9 cellular contexts compared by ENCODE assay signal in the genomic region with DNA sequence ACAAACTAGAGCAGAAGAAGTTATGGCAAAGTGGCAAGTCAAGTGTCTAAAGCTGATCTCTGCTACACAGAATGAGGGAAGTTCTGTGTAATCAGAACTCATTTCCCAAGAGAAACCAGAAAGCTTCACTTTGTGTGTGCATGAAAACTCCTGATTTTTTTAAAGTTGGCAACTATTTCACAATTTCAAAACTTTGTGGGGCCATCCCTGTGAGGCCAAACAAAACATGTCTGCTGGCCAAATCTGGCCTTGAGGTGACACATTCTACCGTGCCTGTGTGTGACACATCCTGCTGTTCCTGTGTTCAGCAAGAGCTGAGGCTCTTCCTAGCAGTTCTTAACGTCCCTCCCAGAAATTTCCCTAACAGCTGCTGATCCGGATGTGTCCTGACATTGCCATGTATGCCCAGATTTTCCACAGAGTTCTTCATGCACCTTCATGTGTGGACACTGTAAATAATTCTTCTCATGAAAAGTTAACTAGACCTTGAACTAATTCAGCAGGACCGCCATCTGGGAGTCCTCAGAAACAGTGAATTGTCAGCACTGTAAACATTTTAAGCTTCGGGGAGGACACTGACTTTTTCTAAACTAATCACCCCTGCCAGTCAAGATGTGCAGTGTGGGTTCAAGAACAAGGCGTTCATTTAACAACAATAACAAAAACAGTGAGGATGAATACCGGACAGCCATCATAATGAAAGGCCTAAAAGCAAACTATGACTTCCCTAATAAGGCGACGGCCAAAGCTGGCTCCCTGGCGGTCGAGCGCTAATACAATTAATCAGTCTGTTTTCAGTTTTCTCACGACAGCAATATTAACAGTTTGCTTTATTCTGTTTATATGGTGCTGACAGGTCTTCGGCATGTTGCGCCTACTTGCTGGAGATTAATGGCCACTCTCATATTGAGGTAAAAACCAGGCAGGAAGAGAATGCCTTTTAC.
DNase-seq lines count a peak whose midpoint lies in the region; ATAC-seq, FAIRE-seq and TF ChIP-seq lines count a peak whose summit lies in the region.
"Had no signal": no experiment of that assay in that cellular context is flagged by ENCODE, and none has a peak within 500 bp of the region (broad histone marks: within the 10 kb centered on the region; RNA-seq: fewer than 3 reads in every experiment).

No MANE protein-coding gene starts in this region.

- H3K9me3 ChIP-seq in gastroesophageal sphincter = no peaks in the 10 kb centered on the region
- no peaks in the 10 kb centered on the region for H3K9me3 ChIP-seq in pancreas

- no peak overlapping the region for H3K27ac Mint-ChIP-seq in activated CD4-positive, alpha-beta memory T cell treated with anti-CD3 and anti-CD28 coated beads, Interleukin-2, amount 10 ng/mL, durations not matched to agents 7 days and 5 days

- H3K4me1 Mint-ChIP-seq in activated CD4-positive, alpha-beta memory T cell treated with anti-CD3 and anti-CD28 coated beads, Interleukin-2, amount 10 ng/mL, durations not matched to agents 7 days and 5 days = no peaks in the 10 kb centered on the region

- WGBS in gastroesophageal sphincter (ENCODE audit: low coverage in 1 of 2), 2 donors = 26 to 36% methylated on average over 11 to 15 of the region's 15 CpGs
- 43 to 46% methylated on average over 15 of the region's 15 CpGs for WGBS in pancreas, 2 donors

- TF ChIP-seq EP300 in gastroesophageal sphincter (IDR thresholded peaks at IDR 0.05) = no peak

- peaks cover 1% of the 10 kb centered on the region; the same call in 1 of the 2 replicates for H3K36me3 ChIP-seq in BJ (ENCODE audit: control insufficient read depth, insufficient read depth, low read length)
- peaks cover 0 to 8% of the 10 kb centered on the region in 2 donors for H3K36me3 ChIP-seq in gastroesophageal sphincter
- H3K36me3 ChIP-seq in pancreas = no peaks in the 10 kb centered on the region

- peaks cover 2 to 31% (median 3%) of the 10 kb centered on the region in 3 donors for H3K4me1 ChIP-seq in gastroesophageal sphincter
- peaks cover 8 to 23% (median 12%) of the 10 kb centered on the region in 3 donors for H3K4me1 ChIP-seq in pancreas

- POLR2A ChIA-PET in BJ (lab: Charles Lee) = no interaction called here
- POLR2A ChIA-PET in activated CD4-positive, alpha-beta memory T cell treated with anti-CD3 and anti-CD28 coated beads, Interleukin-2, amount 10 ng/mL, durations not matched to agents 7 days and 5 days (lab: Charles Lee) = no interaction called here

- H3K4me3 Mint-ChIP-seq in activated CD4-positive, alpha-beta memory T cell treated with anti-CD3 and anti-CD28 coated beads, Interleukin-2, amount 10 ng/mL, durations not matched to agents 7 days and 5 days = no peak overlapping the region

- DNase-seq in BJ (ENCODE audit: low read depth) = peak; percentile 60
- peak; percentile 15 for DNase-seq in RCC 7860 (ENCODE audit: low spot score)
- DNase-seq in pancreas = peak in 4 of 6 donors; percentile 27 to 59 (median 38)
- DNase-seq in activated effector memory CD4-positive, alpha-beta T cell treated with anti-CD3 and anti-CD28 coated beads, Interleukin-2, amount 50 U/mL, for 16 hours = no peak
- DNase-seq in activated CD4-positive, alpha-beta memory T cell treated with anti-CD3 and anti-CD28 coated beads, Interleukin-2, amount 10 ng/mL, durations not matched to agents 7 days and 5 days = no peak
- DNase-seq in activated effector memory CD4-positive, alpha-beta T cell treated with Interleukin-2 at 50 U/mL for 16 hours = no peak
- no peak for DNase-seq in GM19240 (ENCODE audit: insufficient read length, low spot score)
- DNase-seq: DND-41 had no signal

- H3K4me3 ChIP-seq in BJ (ENCODE audit: low read depth, low read length) = no peak overlapping the region
- H3K4me3 ChIP-seq in gastroesophageal sphincter = peak overlapping the region in 1 of 2 donors; percentile 18
- H3K4me3 ChIP-seq in pancreas = no peak overlapping the region

- peak overlapping the region; percentile 70 to 81 (median 73) for H3K27ac ChIP-seq in gastroesophageal sphincter
- peak overlapping the region in 3 of 4 donors; percentile 44 to 81 (median 67) for H3K27ac ChIP-seq in pancreas

- H3K9me3 Mint-ChIP-seq in activated CD4-positive, alpha-beta memory T cell treated with anti-CD3 and anti-CD28 coated beads, Interleukin-2, amount 10 ng/mL, durations not matched to agents 7 days and 5 days = no peaks in the 10 kb centered on the region

- intact Hi-C loops in pancreas (cut with DNase I) = no loop called here

- TF ChIP-seq POLR2A in gastroesophageal sphincter (IDR thresholded peaks at IDR 0.05) = no peak

- H3K27me3 ChIP-seq in BJ (ENCODE audit: control insufficient read depth, insufficient read depth, low read length) (no peaks in the 10 kb centered on the region), gastroesophageal sphincter (no peaks in the 10 kb centered on the region), pancreas (no peaks in the 10 kb centered on the region)

- CTCF ChIA-PET in BJ (lab: Yijun Ruan, JAX) = interaction anchor here (0.8 to 1.4 kb wide), 2 partner anchors 14 to 180 kb away, joined by 3 read pairs; no protein-coding TSS in a partner anchor
- CTCF ChIA-PET in activated CD4-positive, alpha-beta memory T cell treated with anti-CD3 and anti-CD28 coated beads, Interleukin-2, amount 10 ng/mL, durations not matched to agents 7 days and 5 days (lab: Charles Lee) = no interaction called here

- no peaks in the 10 kb centered on the region for H3K36me3 Mint-ChIP-seq in activated CD4-positive, alpha-beta memory T cell treated with anti-CD3 and anti-CD28 coated beads, Interleukin-2, amount 10 ng/mL, durations not matched to agents 7 days and 5 days (ENCODE audit: low read depth)

- no peaks in the 10 kb centered on the region for H3K27me3 Mint-ChIP-seq in activated CD4-positive, alpha-beta memory T cell treated with anti-CD3 and anti-CD28 coated beads, Interleukin-2, amount 10 ng/mL, durations not matched to agents 7 days and 5 days

- TF ChIP-seq CTCF in BJ (IDR thresholded peaks at IDR 0.05; ENCODE audit: insufficient read depth, low read depth, low read length) = no peak
- TF ChIP-seq CTCF in gastroesophageal sphincter (IDR thresholded peaks at IDR 0.05) = peak in 2 of 4 experiments; percentile 25 to 27
- no peak for TF ChIP-seq CTCF in pancreas (IDR thresholded peaks at IDR 0.05)

- FAIRE-seq in RCC 7860 (lab: Jason Lieb, UNC) = no peak
- FAIRE-seq in pancreas (lab: Jason Lieb, UNC) = peak; percentile 17

- ATAC-seq in gastroesophageal sphincter (peak; percentile 92), pancreas (peak; percentile 58 to 79 (median 71))

Comparison
In these comparisons a context has a peak if more than half of its experiments do, and no peak if none do; other contexts are left out.
1. DNase-seq: peak in BJ (single experiment), RCC 7860 (single experiment) and pancreas (4 of 6); none in activated effector memory CD4-positive, alpha-beta T cell treated with anti-CD3 and anti-CD28 coated beads, Interleukin-2, amount 50 U/mL, for 16 hours (single experiment), activated CD4-positive, alpha-beta memory T cell treated with anti-CD3 and anti-CD28 coated beads, Interleukin-2, amount 10 ng/mL, durations not matched to agents 7 days and 5 days (single experiment), activated effector memory CD4-positive, alpha-beta T cell treated with Interleukin-2 at 50 U/mL for 16 hours (single experiment) and GM19240 (single experiment).